Comparison of ENCODE assay signal across 1 cellular context in the genomic region with DNA sequence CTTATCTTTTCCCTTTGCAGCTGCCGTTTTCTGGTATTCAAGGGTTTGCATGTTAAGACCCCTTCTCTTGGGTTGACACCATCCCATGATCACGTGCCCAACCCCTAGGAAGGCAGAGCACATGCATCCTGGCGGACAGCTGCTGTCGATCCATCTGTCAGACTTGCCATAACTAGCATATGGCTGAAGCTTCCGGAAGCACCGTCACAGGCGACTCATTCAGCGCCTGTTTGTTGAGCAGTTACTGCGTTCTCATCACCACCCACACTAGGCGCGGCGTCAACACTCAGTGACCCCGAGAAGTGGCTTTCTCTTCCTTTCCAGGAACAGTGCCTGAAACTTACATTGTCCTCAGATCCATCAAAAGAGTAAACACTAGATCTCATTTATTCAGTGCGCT.
TF ChIP-seq lines count a peak whose summit lies in the region.

No MANE protein-coding gene starts in this region.

TF ChIP-seq in HepG2, 621 proteins besides CTCF, POLR2A, EP300 and RAD21 (continued from another document):
- TF ChIP-seq, protein P1, sequence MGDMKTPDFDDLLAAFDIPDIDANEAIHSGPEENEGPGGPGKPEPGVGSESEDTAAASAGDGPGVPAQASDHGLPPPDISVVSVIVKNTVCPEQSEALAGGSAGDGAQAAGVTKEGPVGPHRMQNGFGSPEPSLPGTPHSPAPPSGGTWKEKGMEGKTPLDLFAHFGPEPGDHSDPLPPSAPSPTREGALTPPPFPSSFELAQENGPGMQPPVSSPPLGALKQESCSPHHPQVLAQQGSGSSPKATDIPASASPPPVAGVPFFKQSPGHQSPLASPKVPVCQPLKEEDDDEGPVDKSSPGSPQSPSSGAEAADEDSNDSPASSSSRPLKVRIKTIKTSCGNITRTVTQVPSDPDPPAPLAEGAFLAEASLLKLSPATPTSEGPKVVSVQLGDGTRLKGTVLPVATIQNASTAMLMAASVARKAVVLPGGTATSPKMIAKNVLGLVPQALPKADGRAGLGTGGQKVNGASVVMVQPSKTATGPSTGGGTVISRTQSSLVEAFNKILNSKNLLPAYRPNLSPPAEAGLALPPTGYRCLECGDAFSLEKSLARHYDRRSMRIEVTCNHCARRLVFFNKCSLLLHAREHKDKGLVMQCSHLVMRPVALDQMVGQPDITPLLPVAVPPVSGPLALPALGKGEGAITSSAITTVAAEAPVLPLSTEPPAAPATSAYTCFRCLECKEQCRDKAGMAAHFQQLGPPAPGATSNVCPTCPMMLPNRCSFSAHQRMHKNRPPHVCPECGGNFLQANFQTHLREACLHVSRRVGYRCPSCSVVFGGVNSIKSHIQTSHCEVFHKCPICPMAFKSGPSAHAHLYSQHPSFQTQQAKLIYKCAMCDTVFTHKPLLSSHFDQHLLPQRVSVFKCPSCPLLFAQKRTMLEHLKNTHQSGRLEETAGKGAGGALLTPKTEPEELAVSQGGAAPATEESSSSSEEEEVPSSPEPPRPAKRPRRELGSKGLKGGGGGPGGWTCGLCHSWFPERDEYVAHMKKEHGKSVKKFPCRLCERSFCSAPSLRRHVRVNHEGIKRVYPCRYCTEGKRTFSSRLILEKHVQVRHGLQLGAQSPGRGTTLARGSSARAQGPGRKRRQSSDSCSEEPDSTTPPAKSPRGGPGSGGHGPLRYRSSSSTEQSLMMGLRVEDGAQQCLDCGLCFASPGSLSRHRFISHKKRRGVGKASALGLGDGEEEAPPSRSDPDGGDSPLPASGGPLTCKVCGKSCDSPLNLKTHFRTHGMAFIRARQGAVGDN (CRISPR knock-in tag; IDR thresholded peaks at IDR 0.05): peak; percentile 32
- TF ChIP-seq, protein P2, sequence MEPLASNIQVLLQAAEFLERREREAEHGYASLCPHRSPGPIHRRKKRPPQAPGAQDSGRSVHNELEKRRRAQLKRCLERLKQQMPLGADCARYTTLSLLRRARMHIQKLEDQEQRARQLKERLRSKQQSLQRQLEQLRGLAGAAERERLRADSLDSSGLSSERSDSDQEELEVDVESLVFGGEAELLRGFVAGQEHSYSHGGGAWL (CRISPR knock-in tag; IDR thresholded peaks at IDR 0.05): no peak
- no peak for TF ChIP-seq ZNF773 (CRISPR knock-in tag; IDR thresholded peaks at IDR 0.05; ENCODE audit: borderline replicate concordance)
- TF ChIP-seq ZKSCAN5 (CRISPR knock-in tag; IDR thresholded peaks at IDR 0.05): no peak
- TF ChIP-seq TEAD3 (CRISPR knock-in tag; optimal IDR thresholded peaks at IDR 0.05; ENCODE audit: borderline replicate concordance): no peak
- TF ChIP-seq, protein P3, sequence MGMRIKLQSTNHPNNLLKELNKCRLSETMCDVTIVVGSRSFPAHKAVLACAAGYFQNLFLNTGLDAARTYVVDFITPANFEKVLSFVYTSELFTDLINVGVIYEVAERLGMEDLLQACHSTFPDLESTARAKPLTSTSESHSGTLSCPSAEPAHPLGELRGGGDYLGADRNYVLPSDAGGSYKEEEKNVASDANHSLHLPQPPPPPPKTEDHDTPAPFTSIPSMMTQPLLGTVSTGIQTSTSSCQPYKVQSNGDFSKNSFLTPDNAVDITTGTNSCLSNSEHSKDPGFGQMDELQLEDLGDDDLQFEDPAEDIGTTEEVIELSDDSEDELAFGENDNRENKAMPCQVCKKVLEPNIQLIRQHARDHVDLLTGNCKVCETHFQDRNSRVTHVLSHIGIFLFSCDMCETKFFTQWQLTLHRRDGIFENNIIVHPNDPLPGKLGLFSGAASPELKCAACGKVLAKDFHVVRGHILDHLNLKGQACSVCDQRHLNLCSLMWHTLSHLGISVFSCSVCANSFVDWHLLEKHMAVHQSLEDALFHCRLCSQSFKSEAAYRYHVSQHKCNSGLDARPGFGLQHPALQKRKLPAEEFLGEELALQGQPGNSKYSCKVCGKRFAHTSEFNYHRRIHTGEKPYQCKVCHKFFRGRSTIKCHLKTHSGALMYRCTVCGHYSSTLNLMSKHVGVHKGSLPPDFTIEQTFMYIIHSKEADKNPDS (CRISPR knock-in tag; IDR thresholded peaks at IDR 0.05): no peak
- TF ChIP-seq HOXA9 (CRISPR knock-in tag; IDR thresholded peaks at IDR 0.05; ENCODE audit: borderline replicate concordance): no peak
- TF ChIP-seq, protein P4, sequence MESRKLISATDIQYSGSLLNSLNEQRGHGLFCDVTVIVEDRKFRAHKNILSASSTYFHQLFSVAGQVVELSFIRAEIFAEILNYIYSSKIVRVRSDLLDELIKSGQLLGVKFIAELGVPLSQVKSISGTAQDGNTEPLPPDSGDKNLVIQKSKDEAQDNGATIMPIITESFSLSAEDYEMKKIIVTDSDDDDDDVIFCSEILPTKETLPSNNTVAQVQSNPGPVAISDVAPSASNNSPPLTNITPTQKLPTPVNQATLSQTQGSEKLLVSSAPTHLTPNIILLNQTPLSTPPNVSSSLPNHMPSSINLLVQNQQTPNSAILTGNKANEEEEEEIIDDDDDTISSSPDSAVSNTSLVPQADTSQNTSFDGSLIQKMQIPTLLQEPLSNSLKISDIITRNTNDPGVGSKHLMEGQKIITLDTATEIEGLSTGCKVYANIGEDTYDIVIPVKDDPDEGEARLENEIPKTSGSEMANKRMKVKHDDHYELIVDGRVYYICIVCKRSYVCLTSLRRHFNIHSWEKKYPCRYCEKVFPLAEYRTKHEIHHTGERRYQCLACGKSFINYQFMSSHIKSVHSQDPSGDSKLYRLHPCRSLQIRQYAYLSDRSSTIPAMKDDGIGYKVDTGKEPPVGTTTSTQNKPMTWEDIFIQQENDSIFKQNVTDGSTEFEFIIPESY (CRISPR knock-in tag; IDR thresholded peaks at IDR 0.05): 0 out of 2 replicates have a peak, but pooled peaks have one; percentile 35
- no peak for TF ChIP-seq ZNF180 (CRISPR knock-in tag; IDR thresholded peaks at IDR 0.05; ENCODE audit: borderline replicate concordance, low read depth)
- no peak for TF ChIP-seq GATA4 (IDR thresholded peaks at IDR 0.05; ENCODE audit: borderline replicate concordance, low read depth)
- TF ChIP-seq, protein P5, sequence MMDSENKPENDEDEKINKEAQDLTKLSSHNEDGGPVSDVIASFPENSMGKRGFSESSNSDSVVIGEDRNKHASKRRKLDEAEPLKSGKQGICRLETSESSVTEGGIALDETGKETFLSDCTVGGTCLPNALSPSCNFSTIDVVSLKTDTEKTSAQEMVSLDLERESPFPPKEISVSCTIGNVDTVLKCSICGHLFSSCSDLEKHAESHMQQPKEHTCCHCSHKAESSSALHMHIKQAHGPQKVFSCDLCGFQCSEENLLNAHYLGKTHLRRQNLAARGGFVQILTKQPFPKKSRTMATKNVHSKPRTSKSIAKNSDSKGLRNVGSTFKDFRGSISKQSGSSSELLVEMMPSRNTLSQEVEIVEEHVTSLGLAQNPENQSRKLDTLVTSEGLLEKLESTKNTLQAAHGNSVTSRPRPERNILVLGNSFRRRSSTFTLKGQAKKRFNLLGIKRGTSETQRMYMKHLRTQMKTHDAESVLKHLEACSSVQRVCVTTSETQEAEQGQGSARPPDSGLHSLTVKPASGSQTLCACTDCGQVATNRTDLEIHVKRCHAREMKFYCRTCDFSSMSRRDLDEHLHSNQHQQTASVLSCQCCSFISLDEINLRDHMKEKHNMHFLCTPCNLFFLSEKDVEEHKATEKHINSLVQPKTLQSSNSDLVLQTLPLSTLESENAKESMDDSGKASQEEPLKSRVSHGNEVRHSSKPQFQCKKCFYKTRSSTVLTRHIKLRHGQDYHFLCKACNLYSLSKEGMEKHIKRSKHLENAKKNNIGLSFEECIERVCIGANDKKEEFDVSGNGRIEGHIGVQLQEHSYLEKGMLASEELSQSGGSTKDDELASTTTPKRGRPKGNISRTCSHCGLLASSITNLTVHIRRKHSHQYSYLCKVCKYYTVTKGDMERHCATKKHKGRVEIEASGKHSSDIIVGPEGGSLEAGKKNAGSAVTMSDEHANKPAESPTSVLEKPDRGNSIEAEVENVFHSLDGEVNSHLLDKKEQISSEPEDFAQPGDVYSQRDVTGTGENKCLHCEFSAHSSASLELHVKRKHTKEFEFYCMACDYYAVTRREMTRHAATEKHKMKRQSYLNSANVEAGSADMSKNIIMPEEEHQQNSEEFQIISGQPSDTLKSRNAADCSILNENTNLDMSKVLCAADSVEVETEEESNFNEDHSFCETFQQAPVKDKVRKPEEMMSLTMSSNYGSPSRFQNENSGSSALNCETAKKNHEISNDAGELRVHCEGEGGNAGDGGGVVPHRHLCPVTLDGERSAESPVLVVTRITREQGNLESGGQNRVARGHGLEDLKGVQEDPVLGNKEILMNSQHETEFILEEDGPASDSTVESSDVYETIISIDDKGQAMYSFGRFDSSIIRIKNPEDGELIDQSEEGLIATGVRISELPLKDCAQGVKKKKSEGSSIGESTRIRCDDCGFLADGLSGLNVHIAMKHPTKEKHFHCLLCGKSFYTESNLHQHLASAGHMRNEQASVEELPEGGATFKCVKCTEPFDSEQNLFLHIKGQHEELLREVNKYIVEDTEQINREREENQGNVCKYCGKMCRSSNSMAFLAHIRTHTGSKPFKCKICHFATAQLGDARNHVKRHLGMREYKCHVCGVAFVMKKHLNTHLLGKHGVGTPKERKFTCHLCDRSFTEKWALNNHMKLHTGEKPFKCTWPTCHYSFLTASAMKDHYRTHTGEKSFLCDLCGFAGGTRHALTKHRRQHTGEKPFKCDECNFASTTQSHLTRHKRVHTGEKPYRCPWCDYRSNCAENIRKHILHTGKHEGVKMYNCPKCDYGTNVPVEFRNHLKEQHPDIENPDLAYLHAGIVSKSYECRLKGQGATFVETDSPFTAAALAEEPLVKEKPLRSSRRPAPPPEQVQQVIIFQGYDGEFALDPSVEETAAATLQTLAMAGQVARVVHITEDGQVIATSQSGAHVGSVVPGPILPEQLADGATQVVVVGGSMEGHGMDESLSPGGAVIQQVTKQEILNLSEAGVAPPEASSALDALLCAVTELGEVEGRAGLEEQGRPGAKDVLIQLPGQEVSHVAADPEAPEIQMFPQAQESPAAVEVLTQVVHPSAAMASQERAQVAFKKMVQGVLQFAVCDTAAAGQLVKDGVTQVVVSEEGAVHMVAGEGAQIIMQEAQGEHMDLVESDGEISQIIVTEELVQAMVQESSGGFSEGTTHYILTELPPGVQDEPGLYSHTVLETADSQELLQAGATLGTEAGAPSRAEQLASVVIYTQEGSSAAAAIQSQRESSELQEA (CRISPR knock-in tag; IDR thresholded peaks at IDR 0.05; ENCODE audit: not compliant biosample characterization): no peak
- TF ChIP-seq, protein P6, sequence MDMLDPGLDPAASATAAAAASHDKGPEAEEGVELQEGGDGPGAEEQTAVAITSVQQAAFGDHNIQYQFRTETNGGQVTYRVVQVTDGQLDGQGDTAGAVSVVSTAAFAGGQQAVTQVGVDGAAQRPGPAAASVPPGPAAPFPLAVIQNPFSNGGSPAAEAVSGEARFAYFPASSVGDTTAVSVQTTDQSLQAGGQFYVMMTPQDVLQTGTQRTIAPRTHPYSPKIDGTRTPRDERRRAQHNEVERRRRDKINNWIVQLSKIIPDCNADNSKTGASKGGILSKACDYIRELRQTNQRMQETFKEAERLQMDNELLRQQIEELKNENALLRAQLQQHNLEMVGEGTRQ (IDR thresholded peaks at IDR 0.05; ENCODE audit: low read depth, low read length): no peak
- TF ChIP-seq, protein P6 (CRISPR knock-in tag; IDR thresholded peaks at IDR 0.05; ENCODE audit: borderline replicate concordance): no peak
